Comparison of ENCODE assay signal across 1 cellular context in the genomic region with DNA sequence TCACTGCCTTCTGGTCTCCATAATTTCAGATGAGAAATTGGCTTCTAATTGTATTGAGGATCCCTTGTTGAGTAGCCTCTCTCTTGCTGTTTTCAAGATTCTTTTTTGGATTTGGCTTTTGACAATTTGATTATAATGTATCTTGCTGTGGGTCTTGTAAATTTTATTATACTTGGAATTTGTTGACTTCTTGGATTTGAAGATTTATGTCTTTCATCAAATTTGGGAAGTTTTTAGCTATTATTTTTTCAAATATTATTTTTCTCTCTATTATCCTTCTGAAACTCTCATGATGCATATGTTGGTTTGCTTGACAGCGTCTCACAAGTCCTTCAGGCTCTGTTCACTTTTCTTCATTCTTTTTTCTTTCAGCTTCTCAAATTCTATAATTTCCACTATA.
"Had no signal": no experiment of that assay in that cellular context is flagged by ENCODE, and none has a peak within 500 bp of the region (broad histone marks: within the 10 kb centered on the region; RNA-seq: fewer than 3 reads in every experiment).

No MANE protein-coding gene starts in this region.

- H3K4me3 ChIP-seq: MG63 had no signal

- H3K36me3 ChIP-seq: MG63 had no signal
